10 cellular contexts compared by ENCODE assay signal in the genomic region with DNA sequence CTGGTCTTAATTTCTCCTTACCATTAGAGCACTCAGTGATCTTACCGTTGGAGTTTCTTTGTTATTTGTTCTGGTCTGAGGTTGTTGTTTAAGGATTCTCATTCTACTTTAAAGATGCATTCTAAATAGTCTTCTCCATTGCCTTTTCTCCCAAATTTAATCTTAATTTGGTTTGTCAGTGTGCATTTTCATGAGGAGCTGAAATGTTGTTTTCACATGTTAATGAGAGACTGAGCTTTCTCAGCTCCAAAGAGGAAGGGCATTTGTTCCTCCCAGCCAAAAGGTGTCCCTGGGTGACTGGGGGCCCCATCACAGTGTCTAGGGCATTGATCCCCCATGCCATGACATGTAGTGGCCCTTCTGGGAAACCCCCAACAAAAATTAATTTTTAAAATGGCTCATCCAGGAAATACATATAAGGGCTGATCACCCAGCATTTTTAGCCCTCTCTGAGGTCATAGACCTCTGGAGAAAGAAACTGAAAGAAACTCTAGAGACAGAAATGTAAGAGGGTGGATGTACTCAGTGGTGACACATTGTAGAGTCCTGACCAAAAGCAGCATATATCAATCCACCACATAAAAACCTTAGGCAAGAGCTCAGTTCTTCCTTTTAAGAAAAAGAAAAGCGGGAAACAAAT.
DNase-seq lines count a peak whose midpoint lies in the region; ATAC-seq and TF ChIP-seq lines count a peak whose summit lies in the region.
"Had no signal": no experiment of that assay in that cellular context is flagged by ENCODE, and none has a peak within 500 bp of the region (broad histone marks: within the 10 kb centered on the region; RNA-seq: fewer than 3 reads in every experiment).

No MANE protein-coding gene starts in this region.

- H3K14ac ChIP-seq in IMR-90 (replicated peaks; ENCODE audit: low read depth, low read length): 0 out of 2 replicates have a peak overlapping the region, but pooled peaks have one; percentile 23

- peak overlapping the region; percentile 32; the same call in 1 of the 2 replicates for H2BK20ac ChIP-seq in IMR-90 (ENCODE audit: low read depth, low read length)

- H2AK5ac ChIP-seq in IMR-90 (ENCODE audit: low read depth, low read length): peak overlapping the region; percentile 13; the same call in 1 of the 2 replicates

- H3K27me3 ChIP-seq in IMR-90 (ENCODE audit: control insufficient read depth, insufficient read depth, low read length) (no peaks in the 10 kb centered on the region), A673 (replicated peaks; ENCODE audit: insufficient read depth, low read depth, low read length, poor library complexity) (no peaks in the 10 kb centered on the region), testis (no peaks in the 10 kb centered on the region)
- H3K27me3 ChIP-seq: stomach had no signal

- H3K4me3 ChIP-seq in IMR-90 (ENCODE audit: insufficient read depth, low read depth, low read length) (no peak overlapping the region), A673 (ENCODE audit: low read depth, low read length, poor library complexity, severe bottlenecking) (no peak overlapping the region), testis (no peak overlapping the region)
- H3K4me3 ChIP-seq: stomach had no signal

- H3K27me3 Mint-ChIP-seq in natural killer cell (ENCODE audit: low read depth in 2 of 2) (peaks cover 0 to 3% of the 10 kb centered on the region in 2 donors), type B pancreatic cell (no peaks in the 10 kb centered on the region)

- H3K9me1 ChIP-seq in IMR-90 (ENCODE audit: insufficient read depth, low read length): 0 out of 2 replicates have a peak, but pooled peaks cover 7% of the 10 kb centered on the region

- TF ChIP-seq CTCF in IMR-90 (conservative IDR thresholded peaks at IDR 0.05; ENCODE audit: low read depth, low read length): no peak
- TF ChIP-seq CTCF in natural killer cell (IDR thresholded peaks at IDR 0.05): no peak
- TF ChIP-seq CTCF in A673 (conservative IDR thresholded peaks at IDR 0.05; ENCODE audit: low read depth, low read length): no peak
- no peak for TF ChIP-seq CTCF in type B pancreatic cell (conservative IDR thresholded peaks at IDR 0.05)
- TF ChIP-seq CTCF in testis (IDR thresholded peaks at IDR 0.05): no peak

- in situ Hi-C loops in IMR-90 (cut with MboI; ENCODE audit: low sequenced_read_pairs): no loop called here

- no peak overlapping the region for H3K27ac Mint-ChIP-seq in natural killer cell
- H3K27ac Mint-ChIP-seq in type B pancreatic cell: no peak overlapping the region

- no peak overlapping the region for H3K27ac ChIP-seq in IMR-90 (ENCODE audit: insufficient read depth, low read length)
- H3K27ac ChIP-seq in A673 (ENCODE audit: low read depth, low read length, poor library complexity, severe bottlenecking): no peak overlapping the region
- no peak overlapping the region for H3K27ac ChIP-seq in testis
- H3K27ac ChIP-seq: stomach had no signal

- H3K36me3 ChIP-seq in IMR-90 (ENCODE audit: control insufficient read depth, insufficient read depth, low read length): no peaks in the 10 kb centered on the region
- H3K36me3 ChIP-seq in A673 (ENCODE audit: insufficient read depth, low read length, poor library complexity, severe bottlenecking): no peaks in the 10 kb centered on the region
- no peaks in the 10 kb centered on the region for H3K36me3 ChIP-seq in testis (ENCODE audit: low read depth, missing control alignments)
- H3K36me3 ChIP-seq: stomach had no signal

- H2AFZ ChIP-seq in IMR-90 (replicated peaks; ENCODE audit: low read length, poor library complexity): peak overlapping the region; percentile 80

- H2BK15ac ChIP-seq in IMR-90 (ENCODE audit: low read depth, low read length): no peak overlapping the region

- intact Hi-C loops in IMR-90 (cut with micrococcal nuclease) (no loop called here), natural killer cell (cut with micrococcal nuclease) (no loop called here), A673 (cut with micrococcal nuclease; ENCODE audit: unreplicated experiment) (no loop called here), testis (cut with DNase I; ENCODE audit: low total_unique reads) (no loop called here)

- H4K91ac ChIP-seq in IMR-90 (ENCODE audit: insufficient read depth, low read depth, low read length): no peak overlapping the region

- TF ChIP-seq RAD21 in IMR-90 (IDR thresholded peaks at IDR 0.05; ENCODE audit: low read length): no peak

- H3K4me2 ChIP-seq in IMR-90 (ENCODE audit: low read depth, low read length): no peak overlapping the region; the same call in 1 of the 2 replicates

- no peak overlapping the region for H3K9ac ChIP-seq in IMR-90 (ENCODE audit: low read depth, low read length)

- H4K8ac ChIP-seq in IMR-90 (ENCODE audit: low read depth in 2 of 2, low read length in 2 of 2): peak overlapping the region in 1 of 2 experiments; percentile 79; a peak in 2 of 4 replicates

- ATAC-seq in GM19035 (IDR thresholded peaks at IDR 0.05; ENCODE audit: unreplicated experiment): peak; percentile 100
- ATAC-seq in HG02610 (IDR thresholded peaks at IDR 0.05; ENCODE audit: unreplicated experiment): peak; percentile 90
- peak; percentile 54 for ATAC-seq in IMR-90 (ENCODE audit: low read depth)
- ATAC-seq in natural killer cell: peak; percentile 27 to 46 (median 41)

- CTCF ChIA-PET in IMR-90 (lab: Yijun Ruan, JAX) (no interaction called here), A673 (lab: Charles Lee) (no interaction called here)

- H3K9me3 Mint-ChIP-seq in natural killer cell (no peaks in the 10 kb centered on the region), type B pancreatic cell (no peaks in the 10 kb centered on the region)

- WGBS in IMR-90 (ENCODE audit: extremely low coverage in 2 of 2, insufficient read length in 1 of 2), 2 experiments: no CpG with 5 or more reads among the region's 2 CpGs
- 55 to 72% methylated on average over 2 of the region's 2 CpGs for WGBS in testis, 2 donors

- H3K4me1 ChIP-seq in IMR-90 (ENCODE audit: control insufficient read depth, insufficient read depth, low read length) (peaks cover 13% of the 10 kb centered on the region), A673 (ENCODE audit: insufficient read depth, low read length, poor library complexity, severe bottlenecking) (no peaks in the 10 kb centered on the region), testis (no peaks in the 10 kb centered on the region)
- H3K4me1 ChIP-seq: stomach had no signal

- H3K36me3 Mint-ChIP-seq in natural killer cell: no peaks in the 10 kb centered on the region
- no peaks in the 10 kb centered on the region for H3K36me3 Mint-ChIP-seq in type B pancreatic cell

- DNase-seq in IMR-90: peak; percentile 63
- no peak for DNase-seq in natural killer cell
- DNase-seq in GF-D8 (lab: John Stamatoyannopoulos, UW): no peak
- no peak for DNase-seq in A673 (ENCODE audit: low spot score)
- DNase-seq in type B pancreatic cell (ENCODE audit: extremely low spot score, unreplicated experiment): no peak
- DNase-seq in testis: no peak
- DNase-seq: NCI-H524 treated with DMSO at 0.1 percent for 48 hours, stomach had no signal

- dilution Hi-C loops in IMR-90 (cut with HindIII; ENCODE audit: low sequenced_read_pairs, unreplicated experiment): no loop called here

- POLR2A ChIA-PET in IMR-90 (lab: Charles Lee; ENCODE audit: unreplicated experiment): no interaction called here
- POLR2A ChIA-PET in A673 (lab: Charles Lee; ENCODE audit: low non-redundant PET): no interaction called here

- no peak overlapping the region for H4K5ac ChIP-seq in IMR-90 (ENCODE audit: low read depth, low read length)

- H3K9me3 ChIP-seq in IMR-90 (ENCODE audit: control insufficient read depth, insufficient read depth, low read length) (no peaks in the 10 kb centered on the region), A673 (ENCODE audit: low read depth, low read length, poor library complexity, severe bottlenecking) (peaks cover 4% of the 10 kb centered on the region), testis (no peaks in the 10 kb centered on the region)

- H2BK120ac ChIP-seq in IMR-90 (ENCODE audit: low read depth, low read length): peak overlapping the region; percentile 61; the same call in 1 of the 2 replicates

- no peaks in the 10 kb centered on the region for H3K79me1 ChIP-seq in IMR-90 (ENCODE audit: low read depth in 1 of 2, low read length in 2 of 2)

- H3K4me1 Mint-ChIP-seq in natural killer cell (no peaks in the 10 kb centered on the region), type B pancreatic cell (ENCODE audit: unreplicated experiment) (peaks cover 4% of the 10 kb centered on the region)

- no peak overlapping the region for H3K23ac ChIP-seq in IMR-90 (ENCODE audit: low read depth, low read length)

- no peak overlapping the region for H3K4me3 Mint-ChIP-seq in natural killer cell
- no peak overlapping the region for H3K4me3 Mint-ChIP-seq in type B pancreatic cell

- TF ChIP-seq POLR2A in IMR-90 (IDR thresholded peaks at IDR 0.05; ENCODE audit: low read depth, low read length): no peak
- no peak for TF ChIP-seq POLR2A in testis (IDR thresholded peaks at IDR 0.05)

- H3K56ac ChIP-seq in IMR-90 (ENCODE audit: extremely low read depth, insufficient read depth, low read length): no peak overlapping the region

- no peak overlapping the region for H2BK5ac ChIP-seq in IMR-90 (ENCODE audit: low read depth, low read length, poor library complexity, severe bottlenecking)

- 0 out of 2 replicates have a peak overlapping the region, but pooled peaks have one; percentile 4 for H3K18ac ChIP-seq in IMR-90 (ENCODE audit: low read depth, low read length)

- BruUV-seq in IMR-90 (replicated peaks; lab: Mats Ljungman, UMichigan) (no TSS peak), A673 (replicated peaks; lab: Mats Ljungman, UMichigan) (no TSS peak)

- peak overlapping the region; percentile 39; the same call in 1 of the 2 replicates for H3K4ac ChIP-seq in IMR-90 (ENCODE audit: low read depth, low read length)

- H2AK9ac ChIP-seq in IMR-90 (replicated peaks; ENCODE audit: low read depth, low read length, poor library complexity): no peak overlapping the region

- no peaks in the 10 kb centered on the region for H4K20me1 ChIP-seq in IMR-90 (ENCODE audit: insufficient read depth, low read length)

TF ChIP-seq in IMR-90, 13 proteins besides CTCF, POLR2A, EP300 and RAD21 (continues in another document):
- TF ChIP-seq SMC3 (IDR thresholded peaks at IDR 0.05; ENCODE audit: low read depth, low read length) (no peak), FOS (IDR thresholded peaks at IDR 0.05; ENCODE audit: low read depth, low read length) (no peak), MXI1 (IDR thresholded peaks at IDR 0.05; ENCODE audit: borderline replicate concordance, low read depth, low read length) (no peak), RFX5 (IDR thresholded peaks at IDR 0.05; ENCODE audit: low read depth, low read length) (no peak)
- TF ChIP-seq, protein P1, sequence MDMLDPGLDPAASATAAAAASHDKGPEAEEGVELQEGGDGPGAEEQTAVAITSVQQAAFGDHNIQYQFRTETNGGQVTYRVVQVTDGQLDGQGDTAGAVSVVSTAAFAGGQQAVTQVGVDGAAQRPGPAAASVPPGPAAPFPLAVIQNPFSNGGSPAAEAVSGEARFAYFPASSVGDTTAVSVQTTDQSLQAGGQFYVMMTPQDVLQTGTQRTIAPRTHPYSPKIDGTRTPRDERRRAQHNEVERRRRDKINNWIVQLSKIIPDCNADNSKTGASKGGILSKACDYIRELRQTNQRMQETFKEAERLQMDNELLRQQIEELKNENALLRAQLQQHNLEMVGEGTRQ (IDR thresholded peaks at IDR 0.05; ENCODE audit: low read depth, low read length): no peak

Comparison
In these comparisons a context has a peak if more than half of its experiments do, and no peak if none do; other contexts are left out.
1. ATAC-seq: peak in every context shown above with its lines; median percentile 100 in GM19035; 90 in HG02610; 54 in IMR-90; 41 in natural killer cell.